In genomic region chr7:151436446-151437162, GRCh38 we compare ENCODE assay signal across 1 cellular context.
TF ChIP-seq lines count a peak whose summit lies in the region.

No MANE protein-coding gene starts in this region.

TF ChIP-seq in WTC11, 78 proteins besides CTCF, POLR2A, EP300 and RAD21:
- no peak for TF ChIP-seq ESRRA (CRISPR knock-in tag; IDR thresholded peaks at IDR 0.05; ENCODE audit: borderline replicate concordance)
- no peak for TF ChIP-seq USF2 (CRISPR knock-in tag; IDR thresholded peaks at IDR 0.05)
- no peak for TF ChIP-seq TEAD1 (CRISPR knock-in tag; IDR thresholded peaks at IDR 0.05)
- TF ChIP-seq ARID4B (CRISPR knock-in tag; IDR thresholded peaks at IDR 0.05; ENCODE audit: borderline replicate concordance) = no peak
- TF ChIP-seq STAT6 (CRISPR knock-in tag; conservative IDR thresholded peaks at IDR 0.05; ENCODE audit: low read depth) = no peak
- TF ChIP-seq ZNF532 (CRISPR knock-in tag; IDR thresholded peaks at IDR 0.05; ENCODE audit: borderline replicate concordance) = no peak
- no peak for TF ChIP-seq FOXJ3 (CRISPR knock-in tag; IDR thresholded peaks at IDR 0.05; ENCODE audit: borderline replicate concordance)
